30 cellular contexts compared by ENCODE assay signal in the genomic region with DNA sequence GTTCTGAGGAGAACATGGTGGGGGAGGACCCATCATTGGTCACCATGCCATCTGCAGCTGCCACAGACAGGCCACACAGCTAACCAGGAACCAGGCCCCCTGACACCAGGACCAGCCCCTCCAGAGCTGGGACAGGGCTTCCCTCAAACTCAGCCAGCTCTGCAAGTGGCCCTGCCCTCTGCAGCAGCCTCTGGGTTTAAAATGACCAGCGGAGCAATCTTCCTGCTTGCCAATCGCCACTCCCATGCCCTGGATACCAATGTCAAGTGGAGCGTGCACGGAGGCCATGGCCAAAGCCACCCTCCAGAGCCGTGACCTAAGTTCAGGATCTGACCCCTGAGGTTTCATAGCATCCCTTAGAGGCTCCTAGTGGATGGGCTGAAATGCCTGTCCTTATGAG.
"Had no signal": no experiment of that assay in that cellular context is flagged by ENCODE, and none has a peak within 500 bp of the region (broad histone marks: within the 10 kb centered on the region; RNA-seq: fewer than 3 reads in every experiment).

No MANE protein-coding gene starts in this region.

- H3K27me3 ChIP-seq: ascending aorta, body of pancreas, MG63, SJCRH30 had no signal

- H3K9ac ChIP-seq: SK-N-SH had no signal

- H3K4me3 ChIP-seq: ascending aorta, body of pancreas, MG63, SJCRH30 had no signal

- H3K9me3 ChIP-seq: ascending aorta, body of pancreas, MG63, SJCRH30, SK-N-SH had no signal

- H3K36me3 ChIP-seq: ascending aorta, MG63, SJCRH30 had no signal

- ATAC-seq: activated CD8-positive, alpha-beta T cell treated with anti-CD3 and anti-CD28 coated beads, Interleukin-2, amount 10 ng/mL, durations not matched to agents 7 days and 5 days; activated naive CD4-positive, alpha-beta T cell treated with anti-CD3 and anti-CD28 coated beads, Interleukin-2, amount 50 U/mL, for 72 hours; activated naive CD8-positive, alpha-beta T cell treated with anti-CD3 and anti-CD28 coated beads, Interleukin-2, amount 50 U/mL, for 24 hours; body of pancreas; Panc1; WTC11 had no signal

- H3K27ac ChIP-seq: ascending aorta, body of pancreas, SJCRH30 had no signal

- DNase-seq: activated CD4-positive, alpha-beta T cell treated with anti-CD3 and anti-CD28 coated beads for 48 hours; activated CD4-positive, alpha-beta T cell treated with anti-CD3 and anti-CD28 coated beads, Interleukin-2, amount 50 U/mL, for 4 hours; activated CD4-positive, CD25-positive, alpha-beta regulatory T cell treated with anti-CD3 and anti-CD28 coated beads, Interleukin-2, amount 50 U/mL, for 72 hours; activated CD8-positive, alpha-beta memory T cell treated with anti-CD3 and anti-CD28 coated beads, Interleukin-2, amount 50 U/mL, for 48 hours; activated CD8-positive, alpha-beta T cell treated with anti-CD3 and anti-CD28 coated beads, Interleukin-2, amount 10 ng/mL, durations not matched to agents 7 days and 5 days; activated naive CD4-positive, alpha-beta T cell treated with Interleukin-2 at 50 U/mL for 16 hours; activated naive CD8-positive, alpha-beta T cell treated with anti-CD3 and anti-CD28 coated beads, Interleukin-2, amount 50 U/mL, for 24 hours; activated T-cell treated with anti-CD3 and anti-CD28 coated beads, Interleukin-2, amount 50 U/mL, for 1 hour; amniotic stem cell; body of pancreas; MG63; MV-4-11; NCI-H1092 treated with DMSO at 0.1 percent for 48 hours; NCI-H1417 treated with DMSO at 0.1 percent for 48 hours; NCI-H1694; NCI-H2029; NCI-H2107; NCI-H2171 treated with DMSO at 0.1 percent for 48 hours; NCI-H226; NCI-H510A; NCI-H526 treated with DMSO at 0.1 percent for 48 hours; Right ventricle myocardium superior; RPMI8226; SJCRH30; SK-N-SH; SW 1271 had no signal

- H3K4me1 ChIP-seq: body of pancreas had no signal

- H3K4me2 ChIP-seq: SK-N-SH had no signal
